7 cellular contexts compared by ENCODE assay signal in genomic region chr19:57559008-57559403, GRCh38. TPM values are rescaled to one million over a fixed set of nuclear protein-coding genes. Genes with fewer than 3 reads are reported as not detected.
A peak's percentile ranks its signal among the peaks of the same experiment; 100 is the strongest.
DNase-seq lines count a peak whose midpoint lies in the region; ATAC-seq and TF ChIP-seq lines count a peak whose summit lies in the region.

No MANE protein-coding gene starts in this region.

- H3K9me3 ChIP-seq in SJCRH30 (replicated peaks): peaks cover 8% of the 10 kb centered on the region; the same call in 1 of the 2 replicates
- peaks cover 26 to 35% of the 10 kb centered on the region in 2 donors for H3K9me3 ChIP-seq in duodenal mucosa (ENCODE audit: control insufficient read depth in 1 of 2, low read length in 2 of 2)
- peaks cover 0 to 22% of the 10 kb centered on the region in 2 donors for H3K9me3 ChIP-seq in lung (ENCODE audit: control insufficient read depth in 2 of 2, insufficient read depth in 1 of 2, low read length in 1 of 2)
- H3K9me3 ChIP-seq in thymus (ENCODE audit: control insufficient read depth): peaks cover 5% of the 10 kb centered on the region

- no peak for TF ChIP-seq CTCF in lung (IDR thresholded peaks at IDR 0.05; ENCODE audit: control extremely low read depth, extremely low read depth)

- CTCF ChIA-PET in HEK293T (lab: Yijun Ruan, JAX): no interaction called here

- DNase-seq in HEK293T (ENCODE audit: extremely low spot score) (peak; percentile 17), SJCRH30 (peak; percentile 24 to 33), lung (ENCODE audit: low spot score) (no peak), NCI-H345 treated with DMSO at 0.1 percent for 48 hours (lab: John Stamatoyannopoulos, UW; ENCODE audit: unreplicated experiment) (no peak)

- H3K27me3 ChIP-seq in SJCRH30 (no peaks in the 10 kb centered on the region), duodenal mucosa (ENCODE audit: control insufficient read depth in 1 of 2, insufficient read depth in 2 of 2, low read length in 2 of 2) (no peaks in the 10 kb centered on the region), lung (ENCODE audit: control insufficient read depth, insufficient read depth) (no peaks in the 10 kb centered on the region), thymus (ENCODE audit: control insufficient read depth, insufficient read depth) (no peaks in the 10 kb centered on the region)

- H3K4me3 ChIP-seq in GM08714 (ENCODE audit: low read length) (peak overlapping the region; percentile 73), SJCRH30 (peak overlapping the region; percentile 82), duodenal mucosa (ENCODE audit: low read depth in 1 of 2, low read length in 2 of 2) (peak overlapping the region; percentile 89 to 99), lung (peak overlapping the region; percentile 98), thymus (ENCODE audit: low read length) (peak overlapping the region; percentile 76)

- H3K27ac ChIP-seq in SJCRH30 (peak overlapping the region; percentile 67), duodenal mucosa (ENCODE audit: low read depth, low read length) (no peak overlapping the region), lung (ENCODE audit: low read depth in 1 of 2, low read length in 1 of 2) (peak overlapping the region; percentile 59 to 67), thymus (ENCODE audit: low read depth) (peak overlapping the region; percentile 22)

- WGBS in lung, 2 donors: 0 to 1% methylated on average over 22 of the region's 22 CpGs
- under 1% methylated on average over 22 of the region's 22 CpGs for WGBS in thymus

- peak overlapping the region; percentile 85 to 93 for H3K9ac ChIP-seq in duodenal mucosa (ENCODE audit: low read depth in 1 of 2, low read length in 2 of 2)

- H3K36me3 ChIP-seq in SJCRH30: peaks cover 27% of the 10 kb centered on the region
- H3K36me3 ChIP-seq in duodenal mucosa (ENCODE audit: control insufficient read depth in 1 of 2, insufficient read depth in 2 of 2, low read length in 2 of 2): peaks cover 23 to 27% of the 10 kb centered on the region in 2 donors
- peaks cover 12 to 17% of the 10 kb centered on the region in 2 donors for H3K36me3 ChIP-seq in lung (ENCODE audit: control insufficient read depth in 2 of 2, insufficient read depth in 2 of 2, low read length in 2 of 2)
- H3K36me3 ChIP-seq in thymus (ENCODE audit: control insufficient read depth, insufficient read depth): peaks cover 22% of the 10 kb centered on the region

- H3K4me1 ChIP-seq in SJCRH30 (no peaks in the 10 kb centered on the region), duodenal mucosa (ENCODE audit: control insufficient read depth in 1 of 2, insufficient read depth in 2 of 2, low read length in 2 of 2) (peaks cover 8 to 17% of the 10 kb centered on the region in 2 donors), lung (ENCODE audit: control insufficient read depth in 2 of 2, insufficient read depth in 2 of 2, low read length in 2 of 2) (peaks cover 12 to 14% of the 10 kb centered on the region in 2 donors), thymus (ENCODE audit: control insufficient read depth, insufficient read depth, low read length) (peaks cover 14% of the 10 kb centered on the region)

- POLR2A ChIA-PET in HEK293T (lab: Yijun Ruan, JAX): no interaction called here

- no peak for ATAC-seq in lung (ENCODE audit: insufficient read depth, low FRiP score)

TF ChIP-seq in HEK293T, 16 proteins besides CTCF, POLR2A, EP300 and RAD21:
- TF ChIP-seq L3MBTL2 (conservative IDR thresholded peaks at IDR 0.05) (peak; percentile 47), SP1 (IDR thresholded peaks at IDR 0.05) (no peak)

RNA-seq across cellular contexts. Expression of gene ZNF550, which starts 0.7 kb away (rescaled TPM):
- total RNA-seq in SJCRH30 (2014; rRNA removed; shearing (Covaris generic)): 11.8 and 13.4 TPM in 2 replicates
- 10 to 100 TPM in 1 of 2 donors, 1 to 10 TPM in 1; 8.4 to 21.4 TPM for total RNA-seq in lung
- 1 to 10 TPM; 2.0 to 3.0 TPM for polyA plus RNA-seq in lung
- 8.0 TPM for polyA plus RNA-seq in thymus

RNA-seq across cellular contexts. Expression of gene ZNF416, which starts 19.7 kb away (rescaled TPM):
- 6.8 and 7.5 TPM in 2 replicates for total RNA-seq in SJCRH30 (2014; rRNA removed; shearing (Covaris generic))
- 1 to 10 TPM; 4.2 to 4.6 TPM for total RNA-seq in lung
- 1 to 10 TPM; 1.7 to 2.2 TPM for polyA plus RNA-seq in lung
- polyA plus RNA-seq in thymus: 4.4 TPM

RNA-seq across cellular contexts. Expression of gene ZIK1, which starts 24.9 kb away (rescaled TPM):
- 8.4 and 9.3 TPM in 2 replicates for total RNA-seq in SJCRH30 (2014; rRNA removed; shearing (Covaris generic))
- total RNA-seq in lung: 10 to 100 TPM in 1 of 2 donors, 1 to 10 TPM in 1; 4.3 to 13.8 TPM
- polyA plus RNA-seq in lung: 1 to 10 TPM; 1.0 to 2.7 TPM
- 6.0 TPM for polyA plus RNA-seq in thymus

RNA-seq across cellular contexts. Expression of gene ZNF549, which starts 31.9 kb away (rescaled TPM):
- total RNA-seq in SJCRH30 (2014; rRNA removed; shearing (Covaris generic)): 8.1 and 9.1 TPM in 2 replicates
- 10 to 100 TPM in 1 of 2 donors, 1 to 10 TPM in 1; 4.8 to 14.8 TPM for total RNA-seq in lung
- polyA plus RNA-seq in lung (1 to 10 TPM; 1.7 to 2.4 TPM), thymus (6.3 TPM)

RNA-seq across cellular contexts. Expression of gene ZNF530, which starts 40.7 kb away (rescaled TPM):
- 11.7 and 17.8 TPM in 2 replicates for total RNA-seq in SJCRH30 (2014; rRNA removed; shearing (Covaris generic))
- 1 to 10 TPM; 4.0 to 4.7 TPM for total RNA-seq in lung
- polyA plus RNA-seq in lung (1 to 10 TPM; 1.5 to 2.1 TPM), thymus (3.9 TPM)

Comparison
In these comparisons a context has a peak if more than half of its experiments do, and no peak if none do; other contexts are left out.
1. DNase-seq: peak in HEK293T (single experiment) and SJCRH30 (2 of 2); none in lung (single experiment) and NCI-H345 treated with DMSO at 0.1 percent for 48 hours (single experiment).
2. Peak in every context shown above with its lines, with median percentiles within 50 percentile points of each other: H3K4me3 ChIP-seq.